ENCODE assay signal across 16 cellular contexts in genomic region chr3:97991278-97991652, GRCh38. TPM values are rescaled to one million over a fixed set of nuclear protein-coding genes. Genes with fewer than 3 reads are reported as not detected.
DNase-seq lines count a peak whose midpoint lies in the region; ATAC-seq and TF ChIP-seq lines count a peak whose summit lies in the region.
"Had no signal": no experiment of that assay in that cellular context is flagged by ENCODE, and none has a peak within 500 bp of the region (broad histone marks: within the 10 kb centered on the region; RNA-seq: fewer than 3 reads in every experiment).

No MANE protein-coding gene starts in this region.

- no peak for TF ChIP-seq CTCF in upper lobe of right lung (IDR thresholded peaks at IDR 0.05)

- peaks cover 5 to 6% of the 10 kb centered on the region in 2 donors for H3K9me3 Mint-ChIP-seq in activated naive CD4-positive, alpha-beta T cell treated with anti-CD3 and anti-CD28 coated beads, Interleukin-2, amount 50 U/mL, for 72 hours
- peaks cover 3% of the 10 kb centered on the region in 2 donors for H3K9me3 Mint-ChIP-seq in stimulated activated naive B cell treated with anti-CD40 and anti-IgM and Interleukin-4, amounts not matched to agents 10 μg/mL and 1 μg/mL and 100 μg/mL, for 72 hours
- H3K9me3 Mint-ChIP-seq: activated B cell treated with CpG ODN at 0.5 μM for 24 hours had no signal

- H3K4me3 ChIP-seq in upper lobe of right lung, result no peak overlapping the region
- H3K4me3 ChIP-seq: GM12878, right lobe of liver had no signal

- H3K4me1 Mint-ChIP-seq in stimulated activated naive B cell treated with anti-CD40 and anti-IgM and Interleukin-4, amounts not matched to agents 10 μg/mL and 1 μg/mL and 100 μg/mL, for 72 hours, result no peaks in the 10 kb centered on the region

- H3K36me3 ChIP-seq in upper lobe of right lung, result no peaks in the 10 kb centered on the region
- H3K36me3 ChIP-seq: right lobe of liver had no signal

- H3K4me1 ChIP-seq in upper lobe of right lung, result no peaks in the 10 kb centered on the region

- H3K27ac Mint-ChIP-seq in activated naive CD4-positive, alpha-beta T cell treated with anti-CD3 and anti-CD28 coated beads, Interleukin-2, amount 50 U/mL, for 72 hours, result no peak overlapping the region
- no peak overlapping the region for H3K27ac Mint-ChIP-seq in stimulated activated naive B cell treated with anti-CD40 and anti-IgM and Interleukin-4, amounts not matched to agents 10 μg/mL and 1 μg/mL and 100 μg/mL, for 72 hours
- H3K27ac Mint-ChIP-seq: activated B cell treated with CpG ODN at 0.5 μM for 24 hours had no signal

- no peaks in the 10 kb centered on the region for H3K27me3 Mint-ChIP-seq in stimulated activated naive B cell treated with anti-CD40 and anti-IgM and Interleukin-4, amounts not matched to agents 10 μg/mL and 1 μg/mL and 100 μg/mL, for 72 hours

- no peaks in the 10 kb centered on the region for H3K27me3 ChIP-seq in upper lobe of right lung
- H3K27me3 ChIP-seq: right lobe of liver had no signal

- peak; percentile 60 to 82 for ATAC-seq in activated naive CD4-positive, alpha-beta T cell treated with anti-CD3 and anti-CD28 coated beads, Interleukin-2, amount 50 U/mL, for 72 hours
- ATAC-seq in upper lobe of right lung, result peak; percentile 66
- ATAC-seq in stimulated activated naive B cell treated with anti-CD40 and anti-IgM and Interleukin-4, amounts not matched to agents 10 μg/mL and 1 μg/mL and 100 μg/mL, for 72 hours (replicated peaks), result no peak

- DNase-seq in stimulated activated CD4-positive, alpha-beta T cell treated with anti-CD3 and anti-CD28 coated beads, Interleukin-2, amount 100 ng/mL, for 4 hours (ENCODE audit: low read depth), result peak; percentile 19
- no peak for DNase-seq in stimulated activated CD4-positive, alpha-beta T cell treated with anti-CD3 and anti-CD28 coated beads, Interleukin-2, amount 100 ng/mL, for 48 hours
- peak; percentile 6 for DNase-seq in NCI-H69 (lab: John Stamatoyannopoulos, UW)
- DNase-seq in activated naive CD4-positive, alpha-beta T cell treated with anti-CD3 and anti-CD28 coated beads, Interleukin-2, amount 50 U/mL, for 72 hours (ENCODE audit: low spot score in 2 of 2), result no peak
- no peak for DNase-seq in upper lobe of right lung
- no peak for DNase-seq in SKM-1 treated with dmso at 0.1 percent for 144 hours (lab: John Stamatoyannopoulos, UW; ENCODE audit: unreplicated experiment)
- no peak for DNase-seq in stimulated activated naive B cell treated with anti-CD40 and anti-IgM and Interleukin-4, amounts not matched to agents 10 μg/mL and 1 μg/mL and 100 μg/mL, for 72 hours
- DNase-seq: activated B cell treated with CpG ODN at 0.5 μM for 24 hours, AML-193, foreskin melanocyte, NCI-H1436 treated with DMSO at 0.1 percent for 48 hours, NCI-H226, occipital lobe, right lobe of liver had no signal

- no peaks in the 10 kb centered on the region for H3K36me3 Mint-ChIP-seq in activated naive CD4-positive, alpha-beta T cell treated with anti-CD3 and anti-CD28 coated beads, Interleukin-2, amount 50 U/mL, for 72 hours
- no peaks in the 10 kb centered on the region for H3K36me3 Mint-ChIP-seq in stimulated activated naive B cell treated with anti-CD40 and anti-IgM and Interleukin-4, amounts not matched to agents 10 μg/mL and 1 μg/mL and 100 μg/mL, for 72 hours

- intact Hi-C loops in upper lobe of right lung (cut with DNase I), result no loop called here

- H3K4me3 Mint-ChIP-seq in stimulated activated naive B cell treated with anti-CD40 and anti-IgM and Interleukin-4, amounts not matched to agents 10 μg/mL and 1 μg/mL and 100 μg/mL, for 72 hours, result no peak overlapping the region
- H3K4me3 Mint-ChIP-seq: activated B cell treated with CpG ODN at 0.5 μM for 24 hours had no signal

- no peak overlapping the region for H3K27ac ChIP-seq in upper lobe of right lung
- H3K27ac ChIP-seq: right lobe of liver had no signal

- H3K9me3 ChIP-seq in upper lobe of right lung, result no peaks in the 10 kb centered on the region
- H3K9me3 ChIP-seq: right lobe of liver had no signal

RNA-seq across cellular contexts. Expression of gene RIOX2, which starts 19.0 kb away (rescaled TPM):
- total RNA-seq in activated naive CD4-positive, alpha-beta T cell treated with anti-CD3 and anti-CD28 coated beads, Interleukin-2, amount 50 U/mL, for 72 hours, result 10 to 100 TPM in 1 of 2 donors, 1 to 10 TPM in 1; 9.3 to 38.9 TPM
- total RNA-seq in upper lobe of right lung, result 20.5 TPM

RNA-seq across cellular contexts. Expression of gene GABRR3, which starts 43.9 kb away (rescaled TPM):
- not detected for total RNA-seq in activated naive CD4-positive, alpha-beta T cell treated with anti-CD3 and anti-CD28 coated beads, Interleukin-2, amount 50 U/mL, for 72 hours
- not detected for total RNA-seq in upper lobe of right lung
- total RNA-seq: activated B cell treated with CpG ODN at 0.5 μM for 24 hours, GM12878, M059J, occipital lobe had no signal

Comparison
In these comparisons a context has a peak if more than half of its experiments do, and no peak if none do; other contexts are left out.
1. DNase-seq: peak in stimulated activated CD4-positive, alpha-beta T cell treated with anti-CD3 and anti-CD28 coated beads, Interleukin-2, amount 100 ng/mL, for 4 hours (single experiment) and NCI-H69 (single experiment); none in stimulated activated CD4-positive, alpha-beta T cell treated with anti-CD3 and anti-CD28 coated beads, Interleukin-2, amount 100 ng/mL, for 48 hours (0 of 2), activated naive CD4-positive, alpha-beta T cell treated with anti-CD3 and anti-CD28 coated beads, Interleukin-2, amount 50 U/mL, for 72 hours (0 of 2), upper lobe of right lung (single experiment), SKM-1 treated with dmso at 0.1 percent for 144 hours (single experiment) and stimulated activated naive B cell treated with anti-CD40 and anti-IgM and Interleukin-4, amounts not matched to agents 10 μg/mL and 1 μg/mL and 100 μg/mL, for 72 hours (single experiment).
2. ATAC-seq: peak in activated naive CD4-positive, alpha-beta T cell treated with anti-CD3 and anti-CD28 coated beads, Interleukin-2, amount 50 U/mL, for 72 hours (2 of 2) and upper lobe of right lung (single experiment); none in stimulated activated naive B cell treated with anti-CD40 and anti-IgM and Interleukin-4, amounts not matched to agents 10 μg/mL and 1 μg/mL and 100 μg/mL, for 72 hours (0 of 2).